In genomic region chr9:133029994-133030316, GRCh38 we compare ENCODE assay signal across 8 cellular contexts. TPM values are rescaled to one million over a fixed set of nuclear protein-coding genes. Genes with fewer than 3 reads are reported as not detected.
DNase-seq lines count a peak whose midpoint lies in the region; ATAC-seq and TF ChIP-seq lines count a peak whose summit lies in the region.

No MANE protein-coding gene starts in this region.

- H3K9me3 Mint-ChIP-seq in CD4-positive, alpha-beta T cell, result no peaks in the 10 kb centered on the region
- H3K9me3 Mint-ChIP-seq in type B pancreatic cell, result no peaks in the 10 kb centered on the region

- peak overlapping the region; percentile 89 for H3K27ac Mint-ChIP-seq in CD4-positive, alpha-beta T cell
- peak overlapping the region; percentile 99 for H3K27ac Mint-ChIP-seq in type B pancreatic cell

- DNase-seq in CD4-positive, alpha-beta T cell, result peak in 1 of 10 experiments; percentile 6
- DNase-seq in adrenal gland, result peak in 1 of 7 donors; percentile 30
- no peak for DNase-seq in left lung
- no peak for DNase-seq in type B pancreatic cell (ENCODE audit: extremely low spot score, unreplicated experiment)
- DNase-seq in globus pallidus (ENCODE audit: low spot score), result no peak
- no peak for DNase-seq in NCI-H345 treated with DMSO at 0.1 percent for 48 hours (lab: John Stamatoyannopoulos, UW; ENCODE audit: unreplicated experiment)

- intact Hi-C loops in CD4-positive, alpha-beta T cell (cut with DNase I, micrococcal nuclease), result loop anchor here (1.0 to 5.0 kb wide), 7 partner anchors 8 to 447 kb away; partner anchors contain the start of genes AK8 (in 1 of the 2), MED22 (in 1 of the 2), RPL7A (in 1 of the 2) and SLC2A6 (in 1 of the 2)
- intact Hi-C loops in adrenal gland (cut with DNase I), result loop anchor here (5.0 to 10.0 kb wide), 2 partner anchors 117 to 455 kb away; no protein-coding TSS in a partner anchor
- intact Hi-C loops in left lung (cut with DNase I), result no loop called here

- TF ChIP-seq CTCF in CD4-positive, alpha-beta T cell (IDR thresholded peaks at IDR 0.05), result no peak
- no peak for TF ChIP-seq CTCF in adrenal gland (IDR thresholded peaks at IDR 0.05)
- no peak for TF ChIP-seq CTCF in left lung (IDR thresholded peaks at IDR 0.05)
- no peak for TF ChIP-seq CTCF in type B pancreatic cell (conservative IDR thresholded peaks at IDR 0.05)

- peak; percentile 5 for ATAC-seq in CD4-positive, alpha-beta T cell (ENCODE audit: poor library complexity)
- ATAC-seq in HG02973 (IDR thresholded peaks at IDR 0.05; ENCODE audit: unreplicated experiment) (peak; percentile 12), left lung (peak; percentile 9), HG03097 (IDR thresholded peaks at IDR 0.05; ENCODE audit: low FRiP score, unreplicated experiment) (no peak)

- H3K4me3 Mint-ChIP-seq in CD4-positive, alpha-beta T cell, result peak overlapping the region; percentile 99
- H3K4me3 Mint-ChIP-seq in type B pancreatic cell, result peak overlapping the region; percentile 98

- TF ChIP-seq POLR2A in adrenal gland (IDR thresholded peaks at IDR 0.05), result no peak

- H3K36me3 ChIP-seq in adrenal gland (replicated peaks in 1 of 2) (no peaks in the 10 kb centered on the region), left lung (peaks cover 0 to 10% of the 10 kb centered on the region in 2 donors)

- peaks cover 11% of the 10 kb centered on the region for H3K36me3 Mint-ChIP-seq in CD4-positive, alpha-beta T cell (ENCODE audit: low read depth)
- H3K36me3 Mint-ChIP-seq in type B pancreatic cell, result peaks cover 27% of the 10 kb centered on the region

- H3K9me3 ChIP-seq in CD4-positive, alpha-beta T cell (ENCODE audit: control insufficient read depth, low read length), result no peaks in the 10 kb centered on the region
- no peaks in the 10 kb centered on the region for H3K9me3 ChIP-seq in adrenal gland (replicated peaks in 1 of 3)
- no peaks in the 10 kb centered on the region for H3K9me3 ChIP-seq in left lung

- H3K27me3 Mint-ChIP-seq in CD4-positive, alpha-beta T cell, result no peaks in the 10 kb centered on the region
- peaks cover 12% of the 10 kb centered on the region for H3K27me3 Mint-ChIP-seq in type B pancreatic cell

- peaks cover 17 to 35% of the 10 kb centered on the region in 2 donors for H3K4me1 ChIP-seq in adrenal gland (replicated peaks in 1 of 2)
- peaks cover 22 to 33% of the 10 kb centered on the region in 2 donors for H3K4me1 ChIP-seq in left lung

- CTCF ChIA-PET in CD4-positive, alpha-beta T cell (lab: Charles Lee), result interaction anchor here (1.0 to 3.2 kb wide), 4 partner anchors 8 to 341 kb away, joined by 3 to 34 read pairs (median 3); no protein-coding TSS in a partner anchor

- POLR2A ChIA-PET in CD4-positive, alpha-beta T cell (lab: Charles Lee), result interaction anchor here (0.7 to 2.1 kb wide), 27 partner anchors 8 to 1134 kb away, joined by 3 to 31 read pairs (median 5); partner anchors contain the start of genes CACFD1, DDX31, MED22 and MED27

- H3K4me1 Mint-ChIP-seq in CD4-positive, alpha-beta T cell (ENCODE audit: low read depth), result peaks cover 46% of the 10 kb centered on the region
- peaks cover 20% of the 10 kb centered on the region for H3K4me1 Mint-ChIP-seq in type B pancreatic cell (ENCODE audit: unreplicated experiment)

- H3K27me3 ChIP-seq in CD4-positive, alpha-beta T cell (ENCODE audit: control insufficient read depth, insufficient read depth, low read length), result no peaks in the 10 kb centered on the region
- no peaks in the 10 kb centered on the region for H3K27me3 ChIP-seq in adrenal gland
- H3K27me3 ChIP-seq in left lung, result no peaks in the 10 kb centered on the region

- H3K4me3 ChIP-seq in adrenal gland (peak overlapping the region; percentile 2 to 86 (median 72)), left lung (peak overlapping the region; percentile 78 to 88)

- WGBS in adrenal gland, 4 donors, result 1% methylated on average over 28 of the region's 28 CpGs; no CpG with 5 or more reads in 2 of the 4 donors

- H3K27ac ChIP-seq in CD4-positive, alpha-beta T cell (ENCODE audit: low read depth, low read length), result peak overlapping the region; percentile 83
- H3K27ac ChIP-seq in adrenal gland (peak overlapping the region; percentile 56 to 84 (median 77)), left lung (peak overlapping the region; percentile 68 to 94)

RNA-seq across cellular contexts. Expression of gene GTF3C5, which starts 0.8 kb away (rescaled TPM):
- 10 to 100 TPM; 49.0 to 52.4 TPM for total RNA-seq in CD4-positive, alpha-beta T cell
- total RNA-seq in adrenal gland, result 10 to 100 TPM; 43.9 to 84.5 (median 57.4) TPM
- polyA plus RNA-seq in adrenal gland, result 100 to 1,000 TPM in 1 of 3 donors, 10 to 100 TPM in 2; 51.2 to 139 (median 99.5) TPM
- total RNA-seq in left lung, result 10 to 100 TPM; 37.3 to 41.5 TPM
- 64.3 and 83.6 TPM in 2 replicates for total RNA-seq in type B pancreatic cell (ENCODE audit: low replicate concordance)

RNA-seq across cellular contexts. Expression of gene CEL, which starts 31.8 kb away (rescaled TPM):
- total RNA-seq in CD4-positive, alpha-beta T cell, result under 1 TPM; 0.16 to 0.39 TPM
- 1 to 10 TPM in 5 of 8 donors, under 1 TPM in 2, not detected in 1; 0.28 to 6.1 (median 1.6) TPM for total RNA-seq in adrenal gland
- polyA plus RNA-seq in adrenal gland, result 1 to 10 TPM in 2 of 3 donors, under 1 TPM in 1; 0.27 to 2.7 (median 2.4) TPM
- 1 to 10 TPM in 1 of 2 donors, under 1 TPM in 1; 0.47 to 1.1 TPM for total RNA-seq in left lung
- 4.5 and 4.9 TPM in 2 replicates for total RNA-seq in type B pancreatic cell (ENCODE audit: low replicate concordance)

RNA-seq across cellular contexts. Expression of gene GFI1B, which starts 51.5 kb away (rescaled TPM):
- total RNA-seq in CD4-positive, alpha-beta T cell, result under 1 TPM in 1 of 2 experiments, not detected in 1; 0.58 TPM
- total RNA-seq in adrenal gland (under 1 TPM in 2 of 8 donors, not detected in 6; 0.14 to 0.46 TPM), left lung (under 1 TPM; 0.18 to 0.90 TPM), type B pancreatic cell (ENCODE audit: low replicate concordance) (0.45 TPM in 1 of 2 replicates, not detected in the other)
- under 1 TPM in 1 of 3 donors, not detected in 2; 0.03 TPM for polyA plus RNA-seq in adrenal gland

Comparison
In these comparisons a context has a peak if more than half of its experiments do, and no peak if none do; other contexts are left out.
1. intact Hi-C loops: an anchor here in CD4-positive, alpha-beta T cell (1.0 to 5.0 kb wide) and adrenal gland (5.0 to 10.0 kb wide); none called in left lung.